ENCODE assay signal across 23 cellular contexts in genomic region chr3:44968447-44968858, GRCh38. TPM values are rescaled to one million over a fixed set of nuclear protein-coding genes. Genes with fewer than 3 reads are reported as not detected.
DNase-seq lines count a peak whose midpoint lies in the region; ATAC-seq and TF ChIP-seq lines count a peak whose summit lies in the region.
"Had no signal": no experiment of that assay in that cellular context is flagged by ENCODE, and none has a peak within 500 bp of the region (broad histone marks: within the 10 kb centered on the region; RNA-seq: fewer than 3 reads in every experiment).

No MANE protein-coding gene starts in this region.

- BruUV-seq in OCI-LY7 (replicated peaks; lab: Mats Ljungman, UMichigan), result no TSS peak

- H3K4me2 ChIP-seq in OCI-LY7 (ENCODE audit: low read length), result peak overlapping the region; percentile 84
- H3K4me2 ChIP-seq: neural progenitor cell had no signal

- DNase-seq in T-helper 2 cell treated with Interferon-gamma antibody and Interleukin-4, amounts not matched to agents 5 μg/mL and 100 μg/mL, for 36 hours (ENCODE audit: low spot score), result no peak
- no peak for DNase-seq in T-helper 2 cell
- DNase-seq in OCI-LY7 (ENCODE audit: low spot score), result no peak
- no peak for DNase-seq in effector memory CD8-positive, alpha-beta T cell
- DNase-seq in spleen, result no peak
- no peak for DNase-seq in amygdala (lab: John Stamatoyannopoulos, UW)
- no peak for DNase-seq in kidney tubule cell (ENCODE audit: low spot score)
- no peak for DNase-seq in HEK293T (ENCODE audit: extremely low spot score)
- DNase-seq: activated CD4-positive, alpha-beta memory T cell treated with anti-CD3 and anti-CD28 coated beads for 36 hours; activated naive CD4-positive, alpha-beta T cell treated with anti-CD3 and anti-CD28 coated beads for 36 hours; activated T-cell treated with anti-CD3 and anti-CD28 coated beads, Interleukin-2, amount 50 U/mL, for 1 hour; effector CD4-positive, alpha-beta T cell; MG63; midbrain; NCI-H146; NCI-H774; small intestine; stimulated activated CD4-positive, alpha-beta T cell treated with anti-CD3 and anti-CD28 coated beads, Interleukin-2, amount 100 ng/mL, for 48 hours; stimulated activated naive CD4-positive, alpha-beta T cell treated with Interleukin-2 at 50 U/mL for 16 hours; transverse colon had no signal

- POLR2A ChIA-PET in OCI-LY7 (lab: Charles Lee), result interaction anchor here (1.5 kb wide), 1 partner anchor 8 kb away, joined by 5 read pairs; the partner anchor contains the start of genes EXOSC7 and ZDHHC3
- POLR2A ChIA-PET in HEK293T (lab: Yijun Ruan, JAX), result no interaction called here

- intact Hi-C loops in OCI-LY7 (cut with micrococcal nuclease; ENCODE audit: unreplicated experiment), result loop anchor here (2.0 kb wide), 1 partner anchor 206 kb away; no protein-coding TSS in a partner anchor
- intact Hi-C loops in spleen (cut with DNase I; ENCODE audit: low total_unique reads), result no loop called here

- H3K79me2 ChIP-seq in OCI-LY7 (ENCODE audit: insufficient read depth, low read depth, low read length), result peaks cover 89% of the 10 kb centered on the region

- no peaks in the 10 kb centered on the region for H3K9me2 ChIP-seq in OCI-LY7 (ENCODE audit: insufficient read depth, low read length)

- H3K4me1 Mint-ChIP-seq in T-helper 2 cell treated with Interferon-gamma antibody and Interleukin-4, amounts not matched to agents 5 μg/mL and 100 μg/mL, for 36 hours (ENCODE audit: low read depth), result peaks cover 57% of the 10 kb centered on the region
- peaks cover 49 to 84% of the 10 kb centered on the region in 2 donors for H3K4me1 Mint-ChIP-seq in effector memory CD8-positive, alpha-beta T cell (ENCODE audit: low read depth in 2 of 2)

- H4K20me1 ChIP-seq in OCI-LY7 (ENCODE audit: insufficient read depth, low read length), result peaks cover 26% of the 10 kb centered on the region; the same call in 1 of the 2 replicates

- H3K9me3 ChIP-seq in OCI-LY7 (ENCODE audit: low read length) (no peaks in the 10 kb centered on the region), spleen (no peaks in the 10 kb centered on the region)
- H3K9me3 ChIP-seq: MG63, transverse colon had no signal

- no peak for TF ChIP-seq POLR2A in spleen (IDR thresholded peaks at IDR 0.05)

- H3K9me3 Mint-ChIP-seq in T-helper 2 cell treated with Interferon-gamma antibody and Interleukin-4, amounts not matched to agents 5 μg/mL and 100 μg/mL, for 36 hours, result no peaks in the 10 kb centered on the region
- no peaks in the 10 kb centered on the region for H3K9me3 Mint-ChIP-seq in effector memory CD8-positive, alpha-beta T cell
- H3K9me3 Mint-ChIP-seq: activated CD4-positive, alpha-beta memory T cell treated with anti-CD3 and anti-CD28 coated beads for 36 hours; activated naive CD4-positive, alpha-beta T cell treated with anti-CD3 and anti-CD28 coated beads for 36 hours; neural progenitor cell; T-helper 1 cell treated with Interleukin-12 subunit alpha and Interleukin-12 subunit beta and Interleukin-4 antibody, amounts not matched to agents 30 μg/mL and 1 μg/mL, for 36 hours had no signal

- H3K36me3 ChIP-seq in OCI-LY7 (ENCODE audit: insufficient read depth, low read length) (peaks cover 32% of the 10 kb centered on the region), spleen (peaks cover 0 to 5% (median 0%) of the 10 kb centered on the region in 6 donors)
- H3K36me3 ChIP-seq: MG63, neural progenitor cell, transverse colon had no signal

- peak overlapping the region; percentile 26 for H3K4me3 ChIP-seq in OCI-LY7 (ENCODE audit: low read depth, low read length, poor library complexity, severe bottlenecking)
- H3K4me3 ChIP-seq in spleen, result no peak overlapping the region
- H3K4me3 ChIP-seq: MG63, neural progenitor cell, transverse colon had no signal

- no peak overlapping the region for H3K27ac Mint-ChIP-seq in T-helper 2 cell treated with Interferon-gamma antibody and Interleukin-4, amounts not matched to agents 5 μg/mL and 100 μg/mL, for 36 hours
- peak overlapping the region; percentile 71 to 80 for H3K27ac Mint-ChIP-seq in effector memory CD8-positive, alpha-beta T cell
- H3K27ac Mint-ChIP-seq: activated CD4-positive, alpha-beta memory T cell treated with anti-CD3 and anti-CD28 coated beads for 36 hours; neural progenitor cell had no signal

- H3K27me3 ChIP-seq in spleen (replicated peaks in 1 of 7), result no peaks in the 10 kb centered on the region
- H3K27me3 ChIP-seq: MG63, neural progenitor cell, transverse colon had no signal

- H2AFZ ChIP-seq in OCI-LY7 (ENCODE audit: low read length), result no peak overlapping the region
- H2AFZ ChIP-seq: neural progenitor cell had no signal

- peaks cover 6% of the 10 kb centered on the region for H3K36me3 Mint-ChIP-seq in T-helper 2 cell treated with Interferon-gamma antibody and Interleukin-4, amounts not matched to agents 5 μg/mL and 100 μg/mL, for 36 hours (ENCODE audit: low read depth)
- H3K36me3 Mint-ChIP-seq in effector memory CD8-positive, alpha-beta T cell (ENCODE audit: insufficient read depth), result peaks cover 11% of the 10 kb centered on the region
- H3K36me3 Mint-ChIP-seq: activated CD4-positive, alpha-beta memory T cell treated with anti-CD3 and anti-CD28 coated beads for 36 hours; neural progenitor cell had no signal

- H3K27me3 Mint-ChIP-seq in T-helper 2 cell treated with Interferon-gamma antibody and Interleukin-4, amounts not matched to agents 5 μg/mL and 100 μg/mL, for 36 hours (ENCODE audit: low read depth), result no peaks in the 10 kb centered on the region
- H3K27me3 Mint-ChIP-seq in effector memory CD8-positive, alpha-beta T cell, result no peaks in the 10 kb centered on the region
- H3K27me3 Mint-ChIP-seq: activated CD4-positive, alpha-beta memory T cell treated with anti-CD3 and anti-CD28 coated beads for 36 hours had no signal

- ATAC-seq in effector memory CD8-positive, alpha-beta T cell (replicated peaks), result no peak

- H3K4me3 Mint-ChIP-seq in T-helper 2 cell treated with Interferon-gamma antibody and Interleukin-4, amounts not matched to agents 5 μg/mL and 100 μg/mL, for 36 hours, result peak overlapping the region; percentile 39
- no peak overlapping the region for H3K4me3 Mint-ChIP-seq in effector memory CD8-positive, alpha-beta T cell
- H3K4me3 Mint-ChIP-seq: activated CD4-positive, alpha-beta memory T cell treated with anti-CD3 and anti-CD28 coated beads for 36 hours; activated naive CD4-positive, alpha-beta T cell treated with anti-CD3 and anti-CD28 coated beads for 36 hours; neural progenitor cell had no signal

- 89 to 96% (median 95%) methylated on average over 6 of the region's 6 CpGs for WGBS in spleen, 5 donors

- CTCF ChIA-PET in OCI-LY7 (lab: Charles Lee; ENCODE audit: unreplicated experiment) (interaction anchor here (0.7 to 0.8 kb wide), 2 partner anchors 16 to 18 kb away, joined by 3 read pairs; no protein-coding TSS in a partner anchor), HEK293T (lab: Yijun Ruan, JAX) (no interaction called here)

- H3K27ac ChIP-seq in OCI-LY7 (ENCODE audit: low read depth, low read length, poor library complexity, severe bottlenecking) (peak overlapping the region; percentile 75), spleen (peak overlapping the region in 6 of 8 donors; percentile 33 to 82 (median 72))
- H3K27ac ChIP-seq: 22Rv1, neural progenitor cell had no signal

- TF ChIP-seq CTCF in OCI-LY7 (conservative IDR thresholded peaks at IDR 0.05; ENCODE audit: low read length) (no peak), spleen (IDR thresholded peaks at IDR 0.05 in 8 of 11, conservative IDR thresholded peaks at IDR 0.05 in 3 of 11) (no peak)

- peaks cover 54% of the 10 kb centered on the region for H3K4me1 ChIP-seq in OCI-LY7 (ENCODE audit: insufficient read depth, low read length, poor library complexity, severe bottlenecking)
- H3K4me1 ChIP-seq in spleen, result peaks cover 17 to 99% (median 52%) of the 10 kb centered on the region in 6 donors
- H3K4me1 ChIP-seq: neural progenitor cell had no signal

TF ChIP-seq in HEK293T, 16 proteins besides CTCF, POLR2A, EP300 and RAD21:
- TF ChIP-seq ELF4 (IDR thresholded peaks at IDR 0.05) (no peak), LEF1 (IDR thresholded peaks at IDR 0.05; ENCODE audit: borderline replicate concordance) (no peak), FOXK2 (IDR thresholded peaks at IDR 0.05) (no peak), SP1 (IDR thresholded peaks at IDR 0.05) (no peak), PKNOX1 (IDR thresholded peaks at IDR 0.05) (no peak), SUZ12 (IDR thresholded peaks at IDR 0.05) (no peak)
TF ChIP-seq in HEK293T: peak in this region for 0.

RNA-seq across cellular contexts. Expression of gene ZDHHC3, which starts 7.5 kb away (rescaled TPM):
- 50.8 and 53.1 TPM in 2 replicates for total RNA-seq in OCI-LY7 (2014; rRNA removed; shearing (Covaris generic))
- total RNA-seq in OCI-LY7 (2022), result 53.6 and 63.6 TPM in 2 replicates
- 10 to 100 TPM; 57.3 to 79.2 (median 70.1) TPM for total RNA-seq in spleen
- 10 to 100 TPM; 15.2 to 25.3 (median 17.4) TPM for polyA plus RNA-seq in spleen

RNA-seq across cellular contexts. Expression of gene EXOSC7, which starts 7.6 kb away (rescaled TPM):
- 60.3 and 71.5 TPM in 2 replicates for total RNA-seq in OCI-LY7 (2014; rRNA removed; shearing (Covaris generic))
- 50.5 and 65.3 TPM in 2 replicates for total RNA-seq in OCI-LY7 (2022)
- 10 to 100 TPM; 28.4 to 42.8 (median 33.6) TPM for total RNA-seq in spleen
- 10 to 100 TPM; 32.1 to 43.7 (median 43.1) TPM for polyA plus RNA-seq in spleen

RNA-seq across cellular contexts. Expression of gene CLEC3B, which starts 57.6 kb away (rescaled TPM):
- total RNA-seq in OCI-LY7 (2014; rRNA removed; shearing (Covaris generic)), result 1.3 TPM in 1 of 2 replicates, not detected in the other
- total RNA-seq in OCI-LY7 (2022) (not detected in 2 replicates), spleen (100 to 1,000 TPM; 156 to 409 (median 295) TPM)
- 100 to 1,000 TPM in 1 of 3 donors, 10 to 100 TPM in 2; 68.6 to 225 (median 91.3) TPM for polyA plus RNA-seq in spleen
- total RNA-seq: activated CD4-positive, alpha-beta memory T cell treated with anti-CD3 and anti-CD28 coated beads for 36 hours; activated naive CD4-positive, alpha-beta T cell treated with anti-CD3 and anti-CD28 coated beads for 36 hours had no signal

Comparison
In these comparisons a context has a peak if more than half of its experiments do, and no peak if none do; other contexts are left out.
1. RNA of gene CLEC3B, which starts 57.6 kb away (total RNA-seq): 156 to 409 TPM in spleen; 1.3 TPM in OCI-LY7; every median in the first group is over 10 times any median in the second.